Comparison of ENCODE assay signal across 32 cellular contexts in genomic region chr15:55133972-55134371, GRCh38.
"Had no signal": no experiment of that assay in that cellular context is flagged by ENCODE, and none has a peak within 500 bp of the region (broad histone marks: within the 10 kb centered on the region; RNA-seq: fewer than 3 reads in every experiment).

No MANE protein-coding gene starts in this region.

- H3K4me1 Mint-ChIP-seq: activated CD4-positive, alpha-beta T cell treated with anti-CD3 and anti-CD28 coated beads for 36 hours; activated CD4-positive, alpha-beta T cell treated with anti-CD3 and anti-CD28 coated beads, Interleukin-2, amount 10 ng/mL, durations not matched to agents 24 days and 14 days; activated CD8-positive, alpha-beta memory T cell treated with anti-CD3 and anti-CD28 coated beads, Interleukin-2, amount 10 ng/mL, durations not matched to agents 7 days and 5 days; activated naive CD4-positive, alpha-beta T cell treated with anti-CD3 and anti-CD28 coated beads, Interleukin-2, amount 50 U/mL, for 24 hours; activated naive CD8-positive, alpha-beta T cell treated with anti-CD3 and anti-CD28 coated beads for 36 hours; activated naive CD8-positive, alpha-beta T cell treated with anti-CD3 and anti-CD28 coated beads, Interleukin-2, amount 50 U/mL, for 24 hours; T-helper 17 cell had no signal

- H3K27ac ChIP-seq: adrenal gland, body of pancreas, WERI-Rb-1 had no signal

- H3K36me3 ChIP-seq: adrenal gland, WERI-Rb-1 had no signal

- DNase-seq: activated CD4-positive, alpha-beta memory T cell treated with anti-CD3 and anti-CD28 coated beads for 36 hours; activated CD4-positive, alpha-beta T cell treated with anti-CD3 and anti-CD28 coated beads for 36 hours; activated CD4-positive, alpha-beta T cell treated with anti-CD3 and anti-CD28 coated beads, Interleukin-2, amount 10 ng/mL, durations not matched to agents 24 days and 14 days; activated CD4-positive, CD25-positive, alpha-beta regulatory T cell; activated CD4-positive, CD25-positive, alpha-beta regulatory T cell treated with anti-CD3 and anti-CD28 coated beads, Interleukin-2, amount 50 U/mL, for 72 hours; activated CD8-positive, alpha-beta memory T cell treated with anti-CD3 and anti-CD28 coated beads, Interleukin-2, amount 10 ng/mL, durations not matched to agents 7 days and 5 days; activated CD8-positive, alpha-beta memory T cell treated with anti-CD3 and anti-CD28 coated beads, Interleukin-2, amount 50 U/mL, for 4 hours; activated CD8-positive, alpha-beta T cell treated with anti-CD3 and anti-CD28 coated beads, Interleukin-2, amount 10 ng/mL, durations not matched to agents 7 days and 5 days; activated effector memory CD4-positive, alpha-beta T cell treated with anti-CD3 and anti-CD28 coated beads, Interleukin-2, amount 50 U/mL, for 16 hours; activated naive CD4-positive, alpha-beta T cell treated with anti-CD3 and anti-CD28 coated beads for 36 hours; activated naive CD8-positive, alpha-beta T cell treated with anti-CD3 and anti-CD28 coated beads for 36 hours; activated naive CD8-positive, alpha-beta T cell treated with anti-CD3 and anti-CD28 coated beads, Interleukin-2, amount 50 U/mL, for 24 hours; activated T-cell treated with anti-CD3 and anti-CD28 coated beads, Interleukin-2, amount 50 U/mL, for 1 hour; activated T-cell treated with anti-CD3 and anti-CD28 coated beads, Interleukin-2, amount 50 U/mL, for 48 hours; adrenal gland; amygdala; aorta; body of pancreas; caudate nucleus; cortex of kidney; effector CD8-positive, alpha-beta T cell; foreskin fibroblast; head of caudate nucleus; T-helper 1 cell; T-helper 17 cell; T1000; WERI-Rb-1 had no signal

- H3K4me1 ChIP-seq: adrenal gland, body of pancreas had no signal

- H3K4me3 ChIP-seq: adrenal gland, body of pancreas had no signal

- H3K4me3 Mint-ChIP-seq: activated CD4-positive, alpha-beta memory T cell treated with anti-CD3 and anti-CD28 coated beads for 36 hours; activated CD4-positive, alpha-beta T cell treated with anti-CD3 and anti-CD28 coated beads for 36 hours; activated CD4-positive, alpha-beta T cell treated with anti-CD3 and anti-CD28 coated beads, Interleukin-2, amount 10 ng/mL, durations not matched to agents 24 days and 14 days; activated CD8-positive, alpha-beta memory T cell treated with anti-CD3 and anti-CD28 coated beads, Interleukin-2, amount 10 ng/mL, durations not matched to agents 7 days and 5 days; activated CD8-positive, alpha-beta T cell treated with anti-CD3 and anti-CD28 coated beads, Interleukin-2, amount 10 ng/mL, durations not matched to agents 7 days and 5 days; activated naive CD4-positive, alpha-beta T cell treated with anti-CD3 and anti-CD28 coated beads for 36 hours; activated naive CD4-positive, alpha-beta T cell treated with anti-CD3 and anti-CD28 coated beads, Interleukin-2, amount 50 U/mL, for 24 hours; activated naive CD8-positive, alpha-beta T cell treated with anti-CD3 and anti-CD28 coated beads for 36 hours; activated naive CD8-positive, alpha-beta T cell treated with anti-CD3 and anti-CD28 coated beads, Interleukin-2, amount 50 U/mL, for 24 hours; activated T-helper 1 cell treated with anti-CD3 and anti-CD28 coated beads, Interleukin-12 subunit alpha, Interleukin-12 subunit beta, Interleukin-2, Interleukin-4 antibody, amounts not matched to agents 30 ng/mL and 10 ng/mL and 1 ng/mL, durations not matched to agents 14 hours and 24 hours and 36 hours; T-helper 17 cell; T-helper 2 cell treated with Interferon-gamma antibody and Interleukin-4, amounts not matched to agents 5 μg/mL and 100 μg/mL, for 36 hours had no signal

- H3K27ac Mint-ChIP-seq: activated CD4-positive, alpha-beta memory T cell treated with anti-CD3 and anti-CD28 coated beads for 36 hours; activated CD4-positive, alpha-beta T cell treated with anti-CD3 and anti-CD28 coated beads for 36 hours; activated CD4-positive, alpha-beta T cell treated with anti-CD3 and anti-CD28 coated beads, Interleukin-2, amount 10 ng/mL, durations not matched to agents 24 days and 14 days; activated CD8-positive, alpha-beta memory T cell treated with anti-CD3 and anti-CD28 coated beads, Interleukin-2, amount 10 ng/mL, durations not matched to agents 7 days and 5 days; activated CD8-positive, alpha-beta T cell treated with anti-CD3 and anti-CD28 coated beads, Interleukin-2, amount 10 ng/mL, durations not matched to agents 7 days and 5 days; activated naive CD4-positive, alpha-beta T cell treated with anti-CD3 and anti-CD28 coated beads for 36 hours; activated naive CD4-positive, alpha-beta T cell treated with anti-CD3 and anti-CD28 coated beads, Interleukin-2, amount 50 U/mL, for 24 hours; activated naive CD8-positive, alpha-beta T cell treated with anti-CD3 and anti-CD28 coated beads for 36 hours; activated naive CD8-positive, alpha-beta T cell treated with anti-CD3 and anti-CD28 coated beads, Interleukin-2, amount 50 U/mL, for 24 hours; activated T-helper 1 cell treated with anti-CD3 and anti-CD28 coated beads, Interleukin-12 subunit alpha, Interleukin-12 subunit beta, Interleukin-2, Interleukin-4 antibody, amounts not matched to agents 30 ng/mL and 10 ng/mL and 1 ng/mL, durations not matched to agents 14 hours and 24 hours and 36 hours; activated T-helper 2 cell treated with anti-CD3 and anti-CD28 coated beads, Interferon-gamma antibody, Interleukin-2, Interleukin-4, amounts not matched to agents 10 μg/mL and 5 μg/mL and 100 μg/mL, durations not matched to agents 14 hours and 24 hours and 36 hours; T-helper 17 cell; T-helper 2 cell treated with Interferon-gamma antibody and Interleukin-4, amounts not matched to agents 5 μg/mL and 100 μg/mL, for 36 hours had no signal

- ATAC-seq: activated CD4-positive, alpha-beta T cell treated with anti-CD3 and anti-CD28 coated beads for 36 hours; activated CD8-positive, alpha-beta memory T cell treated with anti-CD3 and anti-CD28 coated beads, Interleukin-2, amount 10 ng/mL, durations not matched to agents 7 days and 5 days; activated CD8-positive, alpha-beta T cell treated with anti-CD3 and anti-CD28 coated beads, Interleukin-2, amount 10 ng/mL, durations not matched to agents 7 days and 5 days; activated naive CD8-positive, alpha-beta T cell treated with anti-CD3 and anti-CD28 coated beads, Interleukin-2, amount 50 U/mL, for 24 hours; body of pancreas; esophagus mucosa; T-helper 17 cell had no signal

- H3K27me3 Mint-ChIP-seq: activated CD4-positive, alpha-beta T cell treated with anti-CD3 and anti-CD28 coated beads, Interleukin-2, amount 10 ng/mL, durations not matched to agents 24 days and 14 days; T-helper 17 cell had no signal

- H3K9me3 ChIP-seq: body of pancreas had no signal

- H3K27me3 ChIP-seq: adrenal gland, body of pancreas had no signal
